18 cellular contexts compared by ENCODE assay signal in the genomic region with DNA sequence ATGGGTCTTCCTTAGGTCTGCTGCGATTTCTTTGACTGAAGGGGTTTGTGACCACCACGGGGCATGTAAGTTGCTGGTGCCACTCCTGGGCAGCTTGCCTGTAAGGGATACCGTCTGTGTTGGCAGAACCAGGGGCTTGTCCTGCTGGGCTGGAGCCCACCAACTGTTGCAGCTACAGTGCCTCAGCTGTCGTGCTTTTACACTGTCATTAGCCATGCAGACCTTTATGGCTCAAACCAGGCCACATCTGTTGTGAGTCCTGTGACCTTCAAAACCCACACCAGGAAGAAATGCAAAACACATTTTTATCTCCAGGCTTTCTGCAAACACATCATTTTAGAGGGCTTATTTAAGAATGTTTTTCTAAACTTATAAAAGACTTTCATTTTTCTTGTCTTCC.
DNase-seq lines count a peak whose midpoint lies in the region; ATAC-seq and TF ChIP-seq lines count a peak whose summit lies in the region.
"Had no signal": no experiment of that assay in that cellular context is flagged by ENCODE, and none has a peak within 500 bp of the region (broad histone marks: within the 10 kb centered on the region; RNA-seq: fewer than 3 reads in every experiment).

No MANE protein-coding gene starts in this region.

- H3K9me3 ChIP-seq in parathyroid adenoma (ENCODE audit: control insufficient read depth, low read length) (no peaks in the 10 kb centered on the region), esophagus muscularis mucosa (no peaks in the 10 kb centered on the region), WERI-Rb-1 (ENCODE audit: severe bottlenecking) (no peaks in the 10 kb centered on the region)

- ATAC-seq in HG03571 (IDR thresholded peaks at IDR 0.05; ENCODE audit: unreplicated experiment) (no peak), HG03432 (IDR thresholded peaks at IDR 0.05; ENCODE audit: unreplicated experiment) (no peak)

- TF ChIP-seq EP300 in esophagus muscularis mucosa (IDR thresholded peaks at IDR 0.05): no peak

- peak; percentile 5 for TF ChIP-seq CTCF in AG09309 (IDR thresholded peaks at IDR 0.05; ENCODE audit: control insufficient read depth, insufficient read depth, low read depth, low read length, missing control alignments)
- TF ChIP-seq CTCF in fibroblast of villous mesenchyme (IDR thresholded peaks at IDR 0.05; ENCODE audit: insufficient read depth, low read depth, low read length): no peak
- no peak for TF ChIP-seq CTCF in parathyroid adenoma (IDR thresholded peaks at IDR 0.05)
- no peak for TF ChIP-seq CTCF in esophagus muscularis mucosa (IDR thresholded peaks at IDR 0.05)
- TF ChIP-seq CTCF in WERI-Rb-1 (IDR thresholded peaks at IDR 0.05; ENCODE audit: low read depth, low read length): no peak

- no peak overlapping the region for H3K9ac ChIP-seq in parathyroid adenoma

- intact Hi-C loops in esophagus muscularis mucosa (cut with DNase I): no loop called here

- H3K36me3 ChIP-seq in parathyroid adenoma (ENCODE audit: control insufficient read depth, insufficient read depth, low read length) (no peaks in the 10 kb centered on the region), esophagus muscularis mucosa (no peaks in the 10 kb centered on the region), WERI-Rb-1 (no peaks in the 10 kb centered on the region)

- H3K27ac ChIP-seq in parathyroid adenoma (peak overlapping the region; percentile 5), esophagus muscularis mucosa (replicated peaks in 1 of 4) (no peak overlapping the region), WERI-Rb-1 (no peak overlapping the region)
- H3K27ac ChIP-seq: C4-2B, SK-N-MC had no signal

- no peak overlapping the region for H2AFZ ChIP-seq in parathyroid adenoma

- H3K4me2 ChIP-seq in parathyroid adenoma (ENCODE audit: low read length): peak overlapping the region; percentile 1

- peaks cover 27% of the 10 kb centered on the region for H3K79me2 ChIP-seq in parathyroid adenoma

- no peak for DNase-seq in AG09309 (ENCODE audit: low read depth)
- peak; percentile 27 to 80 for DNase-seq in NCI-H524 (lab: John Stamatoyannopoulos, UW)
- peak; percentile 42 for DNase-seq in fibroblast of villous mesenchyme (ENCODE audit: low read depth)
- DNase-seq in esophagus muscularis mucosa (ENCODE audit: extremely low spot score): no peak
- DNase-seq in WERI-Rb-1: no peak
- DNase-seq: activated CD4-positive, alpha-beta memory T cell treated with anti-CD3 and anti-CD28 coated beads for 36 hours; activated gamma-delta T cell treated with Interleukin-2 at 50 U/mL for 16 hours; caudate nucleus; dorsolateral prefrontal cortex; HFFc6; IMR-90; NCI-H1417; NCI-H748 treated with DMSO at 0.1 percent for 48 hours had no signal

- H3K27me3 ChIP-seq in parathyroid adenoma (ENCODE audit: control insufficient read depth, insufficient read depth, low read length): no peaks in the 10 kb centered on the region
- no peaks in the 10 kb centered on the region for H3K27me3 ChIP-seq in esophagus muscularis mucosa
- H3K27me3 ChIP-seq in WERI-Rb-1 (ENCODE audit: insufficient read depth, low read depth, severe bottlenecking): no peaks in the 10 kb centered on the region
- H3K27me3 ChIP-seq: dorsolateral prefrontal cortex had no signal

- 82% methylated on average over 4 of the region's 4 CpGs for WGBS in esophagus muscularis mucosa

- H3K4me3 ChIP-seq in AG09309 (ENCODE audit: control insufficient read depth, low read depth, low read length): no peak overlapping the region
- H3K4me3 ChIP-seq in fibroblast of villous mesenchyme (ENCODE audit: low read depth, low read length): no peak overlapping the region
- H3K4me3 ChIP-seq in parathyroid adenoma (ENCODE audit: low read depth, low read length): no peak overlapping the region
- H3K4me3 ChIP-seq in esophagus muscularis mucosa: no peak overlapping the region
- H3K4me3 ChIP-seq in WERI-Rb-1 (ENCODE audit: low read depth, low read length): no peak overlapping the region
- H3K4me3 ChIP-seq: dorsolateral prefrontal cortex, SK-N-MC had no signal

- TF ChIP-seq POLR2A in esophagus muscularis mucosa (IDR thresholded peaks at IDR 0.05; ENCODE audit: low read depth): no peak

- H3K4me1 ChIP-seq in parathyroid adenoma (peaks cover 29% of the 10 kb centered on the region), esophagus muscularis mucosa (peaks cover under 1 to 16% (median 7%) of the 10 kb centered on the region in 4 donors)

Comparison
In these comparisons a context has a peak if more than half of its experiments do, and no peak if none do; other contexts are left out.
1. DNase-seq: peak in NCI-H524 (2 of 2) and fibroblast of villous mesenchyme (single experiment); none in AG09309 (single experiment), esophagus muscularis mucosa (single experiment) and WERI-Rb-1 (single experiment).